Comparison of ENCODE assay signal across 14 cellular contexts in the genomic region with DNA sequence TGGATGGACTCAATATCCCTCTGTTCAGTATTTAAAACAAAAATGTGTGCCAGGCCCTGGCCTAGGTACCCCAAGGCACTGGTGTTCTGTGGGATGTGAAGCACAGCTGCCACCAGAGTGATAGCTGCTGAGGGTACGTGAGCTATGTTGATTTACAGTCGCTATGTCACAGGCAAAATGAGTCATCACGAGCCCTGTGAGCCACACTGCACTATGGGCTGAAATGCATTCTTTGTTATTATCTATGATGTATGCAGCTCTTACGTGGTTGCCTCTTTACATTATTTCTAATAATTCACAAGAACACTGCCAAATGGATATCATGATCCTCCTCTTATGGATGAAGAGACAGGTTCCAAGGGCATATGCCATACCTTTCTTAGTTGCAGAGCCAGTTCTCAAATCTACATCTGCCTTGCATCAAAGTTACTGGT. TPM values are rescaled to one million over a fixed set of nuclear protein-coding genes. Genes with fewer than 3 reads are reported as not detected.
DNase-seq lines count a peak whose midpoint lies in the region; ATAC-seq, FAIRE-seq and TF ChIP-seq lines count a peak whose summit lies in the region.
"Had no signal": no experiment of that assay in that cellular context is flagged by ENCODE, and none has a peak within 500 bp of the region (broad histone marks: within the 10 kb centered on the region; RNA-seq: fewer than 3 reads in every experiment).

No MANE protein-coding gene starts in this region.

- H3K36me3 Mint-ChIP-seq in MCF 10A (ENCODE audit: insufficient read depth, unreplicated experiment), result peaks cover 25% of the 10 kb centered on the region

- no peak for TF ChIP-seq CTCF in MCF 10A (IDR thresholded peaks at IDR 0.05; ENCODE audit: unreplicated experiment)
- no peak for TF ChIP-seq CTCF in breast epithelium (IDR thresholded peaks at IDR 0.05)
- no peak for TF ChIP-seq CTCF in SK-N-SH (IDR thresholded peaks at IDR 0.05)
- no peak for TF ChIP-seq CTCF in K562 (IDR thresholded peaks at IDR 0.05 in 2 of 3, conservative IDR thresholded peaks at IDR 0.05 in 1 of 3; ENCODE audit: insufficient read depth in 2 of 3, low read depth in 1 of 3, low read length in 3 of 3)
- TF ChIP-seq CTCF in BE2C (IDR thresholded peaks at IDR 0.05; ENCODE audit: low read depth, low read length), result no peak

- POLR2A ChIA-PET in MCF 10A (lab: Yijun Ruan, JAX) (interaction anchor here (0.6 kb wide), 1 partner anchor 94 kb away, joined by 4 read pairs; no protein-coding TSS in a partner anchor), SK-N-SH (lab: Yijun Ruan, JAX) (no interaction called here), K562 (lab: Yijun Ruan, JAX) (interaction anchor here (0.5 to 2.1 kb wide), 5 partner anchors 9 to 348 kb away, joined by 3 to 8 read pairs (median 3); no protein-coding TSS in a partner anchor)

- no peaks in the 10 kb centered on the region for H3K79me2 ChIP-seq in SK-N-SH (ENCODE audit: insufficient read depth)
- no peaks in the 10 kb centered on the region for H3K79me2 ChIP-seq in K562 (ENCODE audit: control insufficient read depth, insufficient read depth, low read length)

- DNase-seq in MCF 10A (ENCODE audit: unreplicated experiment) (peak; percentile 9), breast epithelium (ENCODE audit: low spot score in 2 of 2) (no peak), SK-N-SH (no peak), K562 (ENCODE audit: extremely low read depth in 1 of 4, low spot score in 3 of 4) (peak; percentile 31 to 67 (median 52)), HuH-7.5 (ENCODE audit: low spot score) (no peak), BE2C (no peak)
- peak; percentile 33 for DNase-seq in stimulated activated CD8-positive, alpha-beta memory T cell treated with anti-CD3 and anti-CD28 coated beads, Interleukin-4, amount 100 ng/mL, for 48 hours
- DNase-seq: AML-193, H7, NCI-H524, occipital lobe had no signal

- TF ChIP-seq RAD21 in SK-N-SH (IDR thresholded peaks at IDR 0.05; ENCODE audit: low read length) (no peak), K562 (CRISPR knock-in tag; conservative IDR thresholded peaks at IDR 0.05 in 1 of 2, IDR thresholded peaks at IDR 0.05 in 1 of 2) (no peak)

- H3K4me3 ChIP-seq in breast epithelium, result no peak overlapping the region
- H3K4me3 ChIP-seq in SK-N-SH (ENCODE audit: low read depth in 2 of 2, low read length in 1 of 2), result no peak overlapping the region
- H3K4me3 ChIP-seq in K562, result no peak overlapping the region
- no peak overlapping the region for H3K4me3 ChIP-seq in BE2C (ENCODE audit: low read depth, low read length)
- H3K4me3 ChIP-seq: gastroesophageal sphincter had no signal

- H3K9me3 ChIP-seq in breast epithelium (no peaks in the 10 kb centered on the region), SK-N-SH (no peaks in the 10 kb centered on the region), K562 (replicated peaks; ENCODE audit: control insufficient read depth, insufficient read depth, low read depth, low read length) (no peaks in the 10 kb centered on the region), BE2C (no peaks in the 10 kb centered on the region)
- H3K9me3 ChIP-seq: gastroesophageal sphincter had no signal

- H3K27me3 Mint-ChIP-seq in MCF 10A (ENCODE audit: insufficient read depth, unreplicated experiment), result no peaks in the 10 kb centered on the region

- H3K4me3 Mint-ChIP-seq in MCF 10A (ENCODE audit: unreplicated experiment), result no peak overlapping the region

- TF ChIP-seq POLR2A in breast epithelium (IDR thresholded peaks at IDR 0.05) (no peak), K562 (conservative IDR thresholded peaks at IDR 0.05) (no peak)

- peaks cover 6% of the 10 kb centered on the region for H3K9me1 ChIP-seq in K562 (ENCODE audit: control insufficient read depth, insufficient read depth, low read length)

- H3K27me3 ChIP-seq in breast epithelium, result no peaks in the 10 kb centered on the region
- H3K27me3 ChIP-seq in SK-N-SH (ENCODE audit: insufficient read depth), result no peaks in the 10 kb centered on the region
- no peaks in the 10 kb centered on the region for H3K27me3 ChIP-seq in K562 (ENCODE audit: control insufficient read depth in 2 of 2, insufficient read depth in 2 of 2, low read length in 2 of 2)
- no peaks in the 10 kb centered on the region for H3K27me3 ChIP-seq in BE2C
- H3K27me3 ChIP-seq: gastroesophageal sphincter had no signal

- H2AFZ ChIP-seq in SK-N-SH (ENCODE audit: low read depth) (no peak overlapping the region), K562 (ENCODE audit: low read depth, low read length) (no peak overlapping the region)

- no peaks in the 10 kb centered on the region for H3K4me1 ChIP-seq in breast epithelium
- no peaks in the 10 kb centered on the region; a peak in 1 of 4 replicates for H3K4me1 ChIP-seq in SK-N-SH (ENCODE audit: control insufficient read depth in 1 of 2, insufficient read depth in 2 of 2, low read depth in 1 of 2, low read length in 1 of 2)
- H3K4me1 ChIP-seq in K562 (replicated peaks in 1 of 2; ENCODE audit: control insufficient read depth in 2 of 2, insufficient read depth in 2 of 2, low read length in 2 of 2), result peaks cover 4 to 42% of the 10 kb centered on the region in 2 experiments; a peak in 4 of 5 replicates
- no peaks in the 10 kb centered on the region for H3K4me1 ChIP-seq in BE2C
- H3K4me1 ChIP-seq: gastroesophageal sphincter had no signal

- 48% methylated on average over 4 of the region's 4 CpGs for WGBS in SK-N-SH (ENCODE audit: low lambda C conversion rate)
- 10% methylated on average over 4 of the region's 4 CpGs for WGBS in K562 (ENCODE audit: insufficient coverage, low coverage, missing lambda C conversion rate)

- H3K36me3 ChIP-seq in breast epithelium, result no peaks in the 10 kb centered on the region
- peaks cover 27 to 42% of the 10 kb centered on the region in 2 experiments for H3K36me3 ChIP-seq in SK-N-SH (replicated peaks in 1 of 2; ENCODE audit: control insufficient read depth in 1 of 2, insufficient read depth in 2 of 2, low read length in 1 of 2)
- peaks cover 46% of the 10 kb centered on the region for H3K36me3 ChIP-seq in K562 (ENCODE audit: control insufficient read depth, insufficient read depth, low read length)
- H3K36me3 ChIP-seq in BE2C, result no peaks in the 10 kb centered on the region

- H3K9me2 ChIP-seq in SK-N-SH, result no peaks in the 10 kb centered on the region

- no peaks in the 10 kb centered on the region for H3K4me1 Mint-ChIP-seq in MCF 10A (ENCODE audit: insufficient read depth, unreplicated experiment)

- no peak overlapping the region for H3K4me2 ChIP-seq in SK-N-SH
- peak overlapping the region; percentile 46 for H3K4me2 ChIP-seq in K562 (ENCODE audit: insufficient read depth, low read length)

- H3K27ac ChIP-seq in breast epithelium, result no peak overlapping the region
- no peak overlapping the region for H3K27ac ChIP-seq in SK-N-SH (ENCODE audit: low read depth in 2 of 2, low read length in 1 of 2)
- no peak overlapping the region; the same call in 2 of the 3 replicates for H3K27ac ChIP-seq in K562 (ENCODE audit: extremely low read depth, low read depth, low read length)
- H3K27ac ChIP-seq: gastroesophageal sphincter had no signal

- intact Hi-C loops in MCF 10A (cut with micrococcal nuclease), result no loop called here
- intact Hi-C loops in breast epithelium (cut with DNase I; ENCODE audit: low total_unique reads), result no loop called here
- intact Hi-C loops in K562 (cut with micrococcal nuclease), result no loop called here

- ATAC-seq in K562, result peak; percentile 73
- no peak for ATAC-seq in HG02938 (IDR thresholded peaks at IDR 0.05; ENCODE audit: unreplicated experiment)
- ATAC-seq: gastroesophageal sphincter, left lobe of liver had no signal

- BruUV-seq in MCF 10A (replicated peaks; lab: Mats Ljungman, UMichigan), result no TSS peak
- no TSS peak for BruUV-seq in K562 (replicated peaks; lab: Mats Ljungman, UMichigan)

- H3K9me3 Mint-ChIP-seq in MCF 10A (ENCODE audit: unreplicated experiment), result no peaks in the 10 kb centered on the region

- in situ Hi-C loops in K562 (cut with MboI), result no loop called here

- H3K9ac ChIP-seq in SK-N-SH, result no peak overlapping the region
- no peak overlapping the region for H3K9ac ChIP-seq in K562 (ENCODE audit: insufficient read depth in 1 of 2, low read depth in 2 of 2, low read length in 2 of 2)

- no peak overlapping the region for H3K27ac Mint-ChIP-seq in MCF 10A (ENCODE audit: low read depth, unreplicated experiment)

- H4K20me1 ChIP-seq in SK-N-SH (ENCODE audit: insufficient read depth) (no peaks in the 10 kb centered on the region), K562 (replicated peaks; ENCODE audit: control insufficient read depth, insufficient read depth, low read length) (no peaks in the 10 kb centered on the region)

- H3F3A ChIP-seq in SK-N-SH (replicated peaks; ENCODE audit: insufficient read depth), result peaks cover 4% of the 10 kb centered on the region

- FAIRE-seq in K562 (lab: Jason Lieb, UNC), result peak; percentile 74

- CTCF ChIA-PET in MCF 10A (lab: Yijun Ruan, JAX) (no interaction called here), SK-N-SH (lab: Yijun Ruan, JAX) (no interaction called here), K562 (lab: Yijun Ruan, JAX; ENCODE audit: low intra/inter-chr PET ratio) (no interaction called here)

- TF ChIP-seq EP300 in SK-N-SH (IDR thresholded peaks at IDR 0.05; ENCODE audit: borderline replicate concordance in 1 of 2, low read depth in 1 of 2, low read length in 1 of 2) (no peak), K562 (IDR thresholded peaks at IDR 0.05; ENCODE audit: low read length) (peak; percentile 10; the same call in 1 of the 2 replicates)

RNA-seq across cellular contexts. Expression of a gene that starts 2.1 kb away (rescaled TPM):
- not detected in 2 replicates for total RNA-seq in MCF 10A (2022)
- total RNA-seq in breast epithelium, result not detected
- polyA plus RNA-seq in SK-N-SH (2012; rRNA removed), result 0.07 and 0.24 TPM in 2 replicates
- not detected in 2 replicates for polyA plus RNA-seq in SK-N-SH (2012; cell fraction: cytosol; rRNA removed)
- 0.61 and 0.65 TPM in 2 replicates for polyA plus RNA-seq in SK-N-SH (2012; cell fraction: nucleus; rRNA removed)
- not detected in 2 replicates for total RNA-seq in K562 (2011; cell fraction: chromatin; rRNA removed; ENCODE audit: low replicate concordance)
- total RNA-seq in K562 (2011; cell fraction: nucleolus; rRNA removed), result not detected in 2 replicates
- not detected in 2 replicates for total RNA-seq in K562 (2011; cell fraction: nucleoplasm; rRNA removed)
- not detected in 2 replicates for total RNA-seq in K562 (2014; rRNA removed)
- not detected in 2 replicates for total RNA-seq in K562 (2014; rRNA removed; fragmentation: Illumina TruSeq; extraction: Trizol)
- total RNA-seq in K562 (2015; rRNA removed; fragmentation: Illumina TruSeq; extraction: Trizol), result not detected in 2 replicates
- total RNA-seq in K562 (2021), result not detected in 2 replicates
- not detected in 2 replicates for polyA plus RNA-seq in K562 (2011; rRNA removed)
- not detected in 2 replicates for polyA plus RNA-seq in K562 (2011; cell fraction: cytosol; rRNA removed)
- polyA plus RNA-seq in K562 (2011; cell fraction: nucleus; rRNA removed), result not detected in 2 replicates
- 0.22 TPM in 1 of 2 replicates, not detected in the other for polyA plus RNA-seq in K562 (2012)
- polyA plus RNA-seq in K562 (2014; fragmentation: Illumina TruSeq; extraction: Trizol), result not detected in 2 replicates
- not detected for polyA plus RNA-seq in K562 (2014; fragmentation: Nextera tagmentation; extraction: Ambion mirVana)
- polyA plus RNA-seq in K562 (2014; rRNA removed), result not detected in 2 replicates
- not detected in 2 replicates for polyA minus RNA-seq in K562 (2011; rRNA and poly(A)+ RNA removed)
- not detected in 2 replicates for polyA minus RNA-seq in K562 (2011; cell fraction: cytosol; rRNA and poly(A)+ RNA removed)
- polyA minus RNA-seq in K562 (2011; cell fraction: nucleus; rRNA and poly(A)+ RNA removed), result not detected in 2 replicates
- not detected for polyA plus RNA-seq in BE2C (2012; ENCODE audit: insufficient read depth, insufficient read length, low read depth)
- total RNA-seq: H7, left lobe of liver, occipital lobe had no signal

RNA-seq across cellular contexts. Expression of a gene that starts 5.6 kb away (rescaled TPM):
- total RNA-seq in MCF 10A (2022) (43.2 and 44.1 TPM in 2 replicates), breast epithelium (10 to 100 TPM; 42.3 to 68.8 (median 44.8) TPM), K562 (2014; rRNA removed) (23.4 and 26.5 TPM in 2 replicates), K562 (2014; rRNA removed; fragmentation: Illumina TruSeq; extraction: Trizol) (27.4 and 33.7 TPM in 2 replicates), K562 (2015; rRNA removed; fragmentation: Illumina TruSeq; extraction: Trizol) (27.0 and 28.4 TPM in 2 replicates), K562 (2021) (24.2 and 27.3 TPM in 2 replicates)
- polyA plus RNA-seq in SK-N-SH (2012; rRNA removed) (39.9 and 51.0 TPM in 2 replicates), K562 (2011; rRNA removed) (50.1 and 56.2 TPM in 2 replicates), K562 (2014; fragmentation: Illumina TruSeq; extraction: Trizol) (37.9 and 44.9 TPM in 2 replicates), K562 (2014; fragmentation: Nextera tagmentation; extraction: Ambion mirVana) (1 to 10 TPM; 6.3 to 9.2 TPM), K562 (2014; rRNA removed) (35.6 and 36.8 TPM in 2 replicates)
- polyA plus RNA-seq in SK-N-SH (2012; cell fraction: cytosol; rRNA removed), result 55.6 and 57.4 TPM in 2 replicates
- polyA plus RNA-seq in SK-N-SH (2012; cell fraction: nucleus; rRNA removed), result 19.7 and 32.5 TPM in 2 replicates
- 21.8 and 37.4 TPM in 2 replicates for total RNA-seq in K562 (2011; cell fraction: chromatin; rRNA removed; ENCODE audit: low replicate concordance)
- 12.5 and 17.1 TPM in 2 replicates for total RNA-seq in K562 (2011; cell fraction: nucleolus; rRNA removed)
- 32.8 and 60.7 TPM in 2 replicates for total RNA-seq in K562 (2011; cell fraction: nucleoplasm; rRNA removed)
- 23.1 and 44.7 TPM in 2 replicates for polyA plus RNA-seq in K562 (2011; cell fraction: cytosol; rRNA removed)
- polyA plus RNA-seq in K562 (2011; cell fraction: nucleus; rRNA removed), result 21.1 and 30.9 TPM in 2 replicates
- 21.8 and 34.1 TPM in 2 replicates for polyA plus RNA-seq in K562 (2012)
- polyA minus RNA-seq in K562 (2011; rRNA and poly(A)+ RNA removed), result 52.7 and 52.8 TPM in 2 replicates
- polyA minus RNA-seq in K562 (2011; cell fraction: cytosol; rRNA and poly(A)+ RNA removed), result 17.8 and 27.0 TPM in 2 replicates
- 11.3 and 19.3 TPM in 2 replicates for polyA minus RNA-seq in K562 (2011; cell fraction: nucleus; rRNA and poly(A)+ RNA removed)
- 28.3 TPM for polyA plus RNA-seq in BE2C (2012; ENCODE audit: insufficient read depth, insufficient read length, low read depth)

RNA-seq across cellular contexts. Expression of a gene that starts 45.1 kb away (rescaled TPM):
- total RNA-seq in MCF 10A (2022), result 33.9 and 48.1 TPM in 2 replicates
- total RNA-seq in breast epithelium, result 100 to 1,000 TPM in 2 of 3 donors, 10 to 100 TPM in 1; 92.8 to 128 (median 106) TPM
- polyA plus RNA-seq in SK-N-SH (2012; rRNA removed), result 13.6 and 20.0 TPM in 2 replicates
- 20.4 and 21.8 TPM in 2 replicates for polyA plus RNA-seq in SK-N-SH (2012; cell fraction: cytosol; rRNA removed)
- 12.8 and 21.3 TPM in 2 replicates for polyA plus RNA-seq in SK-N-SH (2012; cell fraction: nucleus; rRNA removed)
- total RNA-seq in K562 (2011; cell fraction: chromatin; rRNA removed; ENCODE audit: low replicate concordance), result 29.8 and 54.9 TPM in 2 replicates
- 28.0 and 28.4 TPM in 2 replicates for total RNA-seq in K562 (2011; cell fraction: nucleolus; rRNA removed)
- total RNA-seq in K562 (2011; cell fraction: nucleoplasm; rRNA removed), result 45.5 and 70.0 TPM in 2 replicates
- total RNA-seq in K562 (2014; rRNA removed), result 27.6 and 30.3 TPM in 2 replicates
- 39.7 and 42.8 TPM in 2 replicates for total RNA-seq in K562 (2014; rRNA removed; fragmentation: Illumina TruSeq; extraction: Trizol)
- 44.4 and 48.1 TPM in 2 replicates for total RNA-seq in K562 (2015; rRNA removed; fragmentation: Illumina TruSeq; extraction: Trizol)
- 36.4 and 37.3 TPM in 2 replicates for total RNA-seq in K562 (2021)
- 39.9 and 40.2 TPM in 2 replicates for polyA plus RNA-seq in K562 (2011; rRNA removed)
- polyA plus RNA-seq in K562 (2011; cell fraction: cytosol; rRNA removed), result 13.1 and 23.9 TPM in 2 replicates
- polyA plus RNA-seq in K562 (2011; cell fraction: nucleus; rRNA removed), result 34.0 and 47.2 TPM in 2 replicates
- 22.4 and 35.0 TPM in 2 replicates for polyA plus RNA-seq in K562 (2012)
- polyA plus RNA-seq in K562 (2014; fragmentation: Illumina TruSeq; extraction: Trizol), result 39.5 and 49.0 TPM in 2 replicates
- polyA plus RNA-seq in K562 (2014; fragmentation: Nextera tagmentation; extraction: Ambion mirVana), result 1 to 10 TPM; 7.3 to 9.4 TPM
- polyA plus RNA-seq in K562 (2014; rRNA removed), result 24.9 and 28.0 TPM in 2 replicates
- polyA minus RNA-seq in K562 (2011; rRNA and poly(A)+ RNA removed), result 50.7 and 55.8 TPM in 2 replicates
- polyA minus RNA-seq in K562 (2011; cell fraction: cytosol; rRNA and poly(A)+ RNA removed), result 21.3 and 30.0 TPM in 2 replicates
- polyA minus RNA-seq in K562 (2011; cell fraction: nucleus; rRNA and poly(A)+ RNA removed), result 25.3 and 42.8 TPM in 2 replicates
- 3.5 TPM for polyA plus RNA-seq in BE2C (2012; ENCODE audit: insufficient read depth, insufficient read length, low read depth)

RNA-seq across cellular contexts. Expression of a gene that starts 57.2 kb away (rescaled TPM):
- 5.8 and 5.9 TPM in 2 replicates for total RNA-seq in MCF 10A (2022)
- total RNA-seq in breast epithelium, result 10 to 100 TPM; 10.5 to 14.5 (median 14.1) TPM
- 8.6 and 10.6 TPM in 2 replicates for polyA plus RNA-seq in SK-N-SH (2012; rRNA removed)
- polyA plus RNA-seq in SK-N-SH (2012; cell fraction: cytosol; rRNA removed), result 4.4 and 5.5 TPM in 2 replicates
- polyA plus RNA-seq in SK-N-SH (2012; cell fraction: nucleus; rRNA removed), result 17.6 and 23.1 TPM in 2 replicates
- total RNA-seq in K562 (2011; cell fraction: chromatin; rRNA removed; ENCODE audit: low replicate concordance), result 7.4 and 16.2 TPM in 2 replicates
- total RNA-seq in K562 (2011; cell fraction: nucleolus; rRNA removed), result 8.8 and 9.8 TPM in 2 replicates
- 10.6 and 13.2 TPM in 2 replicates for total RNA-seq in K562 (2011; cell fraction: nucleoplasm; rRNA removed)
- total RNA-seq in K562 (2014; rRNA removed), result 3.6 and 3.7 TPM in 2 replicates
- 3.5 and 3.9 TPM in 2 replicates for total RNA-seq in K562 (2014; rRNA removed; fragmentation: Illumina TruSeq; extraction: Trizol)
- total RNA-seq in K562 (2015; rRNA removed; fragmentation: Illumina TruSeq; extraction: Trizol), result 3.5 and 3.6 TPM in 2 replicates
- 5.1 and 5.2 TPM in 2 replicates for total RNA-seq in K562 (2021)
- 6.2 and 7.5 TPM in 2 replicates for polyA plus RNA-seq in K562 (2011; rRNA removed)
- 5.6 and 13.3 TPM in 2 replicates for polyA plus RNA-seq in K562 (2011; cell fraction: cytosol; rRNA removed)
- polyA plus RNA-seq in K562 (2011; cell fraction: nucleus; rRNA removed), result 7.5 and 12.5 TPM in 2 replicates
- 4.0 and 5.9 TPM in 2 replicates for polyA plus RNA-seq in K562 (2012)
- 4.4 and 4.9 TPM in 2 replicates for polyA plus RNA-seq in K562 (2014; fragmentation: Illumina TruSeq; extraction: Trizol)
- 1 to 10 TPM; 1.0 to 1.1 TPM for polyA plus RNA-seq in K562 (2014; fragmentation: Nextera tagmentation; extraction: Ambion mirVana)
- 3.4 and 4.1 TPM in 2 replicates for polyA plus RNA-seq in K562 (2014; rRNA removed)
- polyA minus RNA-seq in K562 (2011; rRNA and poly(A)+ RNA removed), result 4.9 and 6.6 TPM in 2 replicates
- polyA minus RNA-seq in K562 (2011; cell fraction: cytosol; rRNA and poly(A)+ RNA removed), result 2.3 and 4.8 TPM in 2 replicates
- polyA minus RNA-seq in K562 (2011; cell fraction: nucleus; rRNA and poly(A)+ RNA removed), result 5.4 and 6.3 TPM in 2 replicates
- 0.17 TPM for polyA plus RNA-seq in BE2C (2012; ENCODE audit: insufficient read depth, insufficient read length, low read depth)

Comparison
In these comparisons a context has a peak if more than half of its experiments do, and no peak if none do; other contexts are left out.
1. DNase-seq: peak in MCF 10A (single experiment), K562 (4 of 4) and stimulated activated CD8-positive, alpha-beta memory T cell treated with anti-CD3 and anti-CD28 coated beads, Interleukin-4, amount 100 ng/mL, for 48 hours (single experiment); none in breast epithelium (0 of 2), SK-N-SH (single experiment), HuH-7.5 (single experiment) and BE2C (single experiment).